In genomic region chr3:12557472-12558105, GRCh38 we compare ENCODE assay signal across 8 cellular contexts. TPM values are rescaled to one million over a fixed set of nuclear protein-coding genes. Genes with fewer than 3 reads are reported as not detected.
DNase-seq lines count a peak whose midpoint lies in the region; ATAC-seq and TF ChIP-seq lines count a peak whose summit lies in the region.

No MANE protein-coding gene starts in this region.

- peaks cover 34% of the 10 kb centered on the region for H3K4me1 ChIP-seq in upper lobe of right lung

- H3K36me3 ChIP-seq in upper lobe of right lung, result no peaks in the 10 kb centered on the region

- no peak for TF ChIP-seq POLR2A in lower leg skin (IDR thresholded peaks at IDR 0.05)

- TF ChIP-seq CTCF in LNCaP clone FGC (IDR thresholded peaks at IDR 0.05; ENCODE audit: control insufficient read depth, extremely low read depth, insufficient read depth), result no peak
- no peak for TF ChIP-seq CTCF in brain (conservative IDR thresholded peaks at IDR 0.05)
- no peak for TF ChIP-seq CTCF in lower leg skin (IDR thresholded peaks at IDR 0.05)
- TF ChIP-seq CTCF in upper lobe of right lung (IDR thresholded peaks at IDR 0.05), result no peak

- peak; percentile 52 for DNase-seq in EH (ENCODE audit: low read depth)
- DNase-seq in LNCaP clone FGC (ENCODE audit: low read depth), result no peak
- no peak for DNase-seq in lower leg skin (ENCODE audit: low spot score in 2 of 2)
- no peak for DNase-seq in upper lobe of right lung
- no peak for DNase-seq in NCI-H2107 (lab: John Stamatoyannopoulos, UW)
- DNase-seq in activated effector memory CD4-positive, alpha-beta T cell treated with anti-CD3 and anti-CD28 coated beads, Interleukin-2, amount 50 U/mL, for 16 hours, result no peak

- no peaks in the 10 kb centered on the region for H3K9me3 Mint-ChIP-seq in brain

- peak; percentile 11 for ATAC-seq in upper lobe of right lung
- no peak for ATAC-seq in HG03108 (IDR thresholded peaks at IDR 0.05; ENCODE audit: unreplicated experiment)

- H3K9me3 ChIP-seq in upper lobe of right lung, result no peaks in the 10 kb centered on the region

- intact Hi-C loops in lower leg skin (cut with DNase I; ENCODE audit: low total_unique reads) (no loop called here), upper lobe of right lung (cut with DNase I) (no loop called here)

- no peaks in the 10 kb centered on the region for H3K36me3 Mint-ChIP-seq in brain

- H3K27ac Mint-ChIP-seq in brain, result peak overlapping the region; percentile 93 to 96 (median 96)

- H3K27ac ChIP-seq in upper lobe of right lung, result peak overlapping the region; percentile 93

- 1% methylated on average over 18 of the region's 18 CpGs for WGBS in lower leg skin, 2 donors

- H3K27me3 ChIP-seq in upper lobe of right lung, result peaks cover 9% of the 10 kb centered on the region

- H3K4me1 Mint-ChIP-seq in brain, result peaks cover 64% of the 10 kb centered on the region

- peak overlapping the region; percentile 85 to 95 (median 90) for H3K4me3 Mint-ChIP-seq in brain

- H3K27me3 Mint-ChIP-seq in brain, result peaks cover 3% of the 10 kb centered on the region

- H3K4me3 ChIP-seq in LNCaP clone FGC (ENCODE audit: low read depth, low read length) (peak overlapping the region; percentile 96), lower leg skin (ENCODE audit: low read depth, poor library complexity, severe bottlenecking) (peak overlapping the region; percentile 91), upper lobe of right lung (peak overlapping the region; percentile 73)

RNA-seq across cellular contexts. Expression of gene MKRN2, which starts 0.7 kb away (rescaled TPM):
- polyA plus RNA-seq in brain (ENCODE audit: insufficient read depth, low read depth, low replicate concordance), result 13.4 TPM
- total RNA-seq in lower leg skin (10 to 100 TPM; 18.5 to 35.6 (median 29.3) TPM), upper lobe of right lung (23.4 TPM)

RNA-seq across cellular contexts. Expression of gene MKRN2OS, which starts 12.3 kb away (rescaled TPM):
- not detected for polyA plus RNA-seq in brain (ENCODE audit: insufficient read depth, low read depth, low replicate concordance)
- 1 to 10 TPM; 1.8 to 4.3 (median 3.2) TPM for total RNA-seq in lower leg skin
- not detected for total RNA-seq in upper lobe of right lung
